Comparison of ENCODE assay signal across 8 cellular contexts in the genomic region with DNA sequence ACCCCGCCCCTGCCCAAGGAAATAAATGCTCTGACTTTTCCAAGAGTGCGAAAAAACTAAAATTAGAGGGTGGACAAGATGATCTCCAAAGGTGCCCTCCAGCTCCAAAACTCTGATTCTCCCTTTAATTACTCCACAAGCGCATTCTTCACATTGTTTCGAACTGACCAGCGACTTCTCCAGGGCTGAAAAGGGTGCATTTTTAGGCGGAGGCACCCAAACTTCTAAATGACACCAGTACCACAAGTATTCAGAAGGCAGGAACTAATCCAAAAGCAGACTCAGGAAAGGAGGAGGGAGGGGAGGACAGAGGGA. TPM values are rescaled to one million over a fixed set of nuclear protein-coding genes. Genes with fewer than 3 reads are reported as not detected.
DNase-seq lines count a peak whose midpoint lies in the region; ATAC-seq and TF ChIP-seq lines count a peak whose summit lies in the region.

No MANE protein-coding gene starts in this region.

- H3K27ac Mint-ChIP-seq in dendritic cell treated with granulocyte-macrophage colony-stimulating factor and Interleukin-4, amounts not matched to agents 40 ng/mL and 50 ng/mL, for 4 days, result peak overlapping the region; percentile 68
- peak overlapping the region; percentile 86 to 94 (median 86) for H3K27ac Mint-ChIP-seq in nephron

- H3K27me3 ChIP-seq in BE2C, result no peaks in the 10 kb centered on the region

- no peak for DNase-seq in BE2C
- no peak for DNase-seq in LNCaP clone FGC (ENCODE audit: low read depth)
- no peak for DNase-seq in central memory CD4-positive, alpha-beta T cell
- no peak for DNase-seq in NOMO-1 treated with DMSO at 0.1 percent for 48 hours (lab: John Stamatoyannopoulos, UW; ENCODE audit: unreplicated experiment)

- H3K4me3 Mint-ChIP-seq in dendritic cell treated with granulocyte-macrophage colony-stimulating factor and Interleukin-4, amounts not matched to agents 40 ng/mL and 50 ng/mL, for 4 days, result peak overlapping the region; percentile 80
- peak overlapping the region; percentile 86 to 91 (median 90) for H3K4me3 Mint-ChIP-seq in nephron

- no peaks in the 10 kb centered on the region for H3K36me3 ChIP-seq in BE2C

- H3K9me3 ChIP-seq in BE2C, result no peaks in the 10 kb centered on the region

- H3K27me3 Mint-ChIP-seq in dendritic cell treated with granulocyte-macrophage colony-stimulating factor and Interleukin-4, amounts not matched to agents 40 ng/mL and 50 ng/mL, for 4 days, result no peaks in the 10 kb centered on the region
- peaks cover 4% of the 10 kb centered on the region for H3K27me3 Mint-ChIP-seq in nephron (ENCODE audit: low read depth)

- H3K4me3 ChIP-seq in BE2C (ENCODE audit: low read depth, low read length) (peak overlapping the region; percentile 60), LNCaP clone FGC (ENCODE audit: low read depth, low read length) (peak overlapping the region; percentile 64)

- no peak for ATAC-seq in HG03354 (IDR thresholded peaks at IDR 0.05; ENCODE audit: poor library complexity, severe bottlenecking, unreplicated experiment)
- ATAC-seq in GM18907 (IDR thresholded peaks at IDR 0.05; ENCODE audit: unreplicated experiment), result no peak

- no peaks in the 10 kb centered on the region for H3K9me3 Mint-ChIP-seq in dendritic cell treated with granulocyte-macrophage colony-stimulating factor and Interleukin-4, amounts not matched to agents 40 ng/mL and 50 ng/mL, for 4 days
- no peaks in the 10 kb centered on the region for H3K9me3 Mint-ChIP-seq in nephron

- H3K4me1 Mint-ChIP-seq in dendritic cell treated with granulocyte-macrophage colony-stimulating factor and Interleukin-4, amounts not matched to agents 40 ng/mL and 50 ng/mL, for 4 days (ENCODE audit: low read depth), result peaks cover 63% of the 10 kb centered on the region
- peaks cover 52% of the 10 kb centered on the region for H3K4me1 Mint-ChIP-seq in nephron

- no peak for TF ChIP-seq CTCF in BE2C (IDR thresholded peaks at IDR 0.05; ENCODE audit: low read depth, low read length)
- no peak for TF ChIP-seq CTCF in LNCaP clone FGC (IDR thresholded peaks at IDR 0.05; ENCODE audit: control insufficient read depth, extremely low read depth, insufficient read depth)
- no peak for TF ChIP-seq CTCF in nephron (IDR thresholded peaks at IDR 0.05; ENCODE audit: unreplicated experiment in 3 of 3)

- H3K36me3 Mint-ChIP-seq in dendritic cell treated with granulocyte-macrophage colony-stimulating factor and Interleukin-4, amounts not matched to agents 40 ng/mL and 50 ng/mL, for 4 days (ENCODE audit: low read depth), result peaks cover 7% of the 10 kb centered on the region
- peaks cover 4% of the 10 kb centered on the region for H3K36me3 Mint-ChIP-seq in nephron (ENCODE audit: low read depth)

- intact Hi-C loops in dendritic cell treated with granulocyte-macrophage colony-stimulating factor and Interleukin-4, amounts not matched to agents 40 ng/mL and 50 ng/mL, for 4 days (cut with micrococcal nuclease), result loop anchor here (5.0 kb wide), 1 partner anchor 215 kb away; no protein-coding TSS in a partner anchor

- H3K4me1 ChIP-seq in BE2C, result peaks cover 57% of the 10 kb centered on the region

RNA-seq across cellular contexts. Expression of gene ZFHX3, which starts 0.8 kb away (rescaled TPM):
- polyA plus RNA-seq in BE2C (2012; ENCODE audit: insufficient read depth, insufficient read length, low read depth), result 14.5 TPM
